ENCODE assay signal across 1 cellular context in the genomic region with DNA sequence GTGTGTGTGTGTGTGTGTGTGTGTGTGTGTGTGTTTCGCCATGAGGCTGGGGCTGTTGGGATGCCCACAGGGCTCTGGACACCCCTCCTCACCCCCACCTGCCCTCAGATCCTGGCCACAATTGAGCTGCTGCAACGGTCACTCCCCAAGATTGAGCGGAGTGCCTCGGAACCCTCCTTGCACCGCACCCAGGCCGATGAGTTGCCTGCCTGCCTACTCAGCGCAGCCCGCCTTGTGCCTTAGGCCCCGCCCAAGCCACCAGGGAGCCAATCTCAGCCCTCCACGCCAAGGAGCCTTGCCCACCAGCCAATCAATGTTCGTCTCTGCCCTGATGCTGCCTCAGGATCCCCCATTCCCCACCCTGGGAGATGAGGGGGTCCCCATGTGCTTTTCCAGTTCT.
TF ChIP-seq lines count a peak whose summit lies in the region.

No MANE protein-coding gene starts in this region.

TF ChIP-seq in K562, 482 proteins besides CTCF, POLR2A, EP300 and RAD21:
- TF ChIP-seq, protein P1, sequence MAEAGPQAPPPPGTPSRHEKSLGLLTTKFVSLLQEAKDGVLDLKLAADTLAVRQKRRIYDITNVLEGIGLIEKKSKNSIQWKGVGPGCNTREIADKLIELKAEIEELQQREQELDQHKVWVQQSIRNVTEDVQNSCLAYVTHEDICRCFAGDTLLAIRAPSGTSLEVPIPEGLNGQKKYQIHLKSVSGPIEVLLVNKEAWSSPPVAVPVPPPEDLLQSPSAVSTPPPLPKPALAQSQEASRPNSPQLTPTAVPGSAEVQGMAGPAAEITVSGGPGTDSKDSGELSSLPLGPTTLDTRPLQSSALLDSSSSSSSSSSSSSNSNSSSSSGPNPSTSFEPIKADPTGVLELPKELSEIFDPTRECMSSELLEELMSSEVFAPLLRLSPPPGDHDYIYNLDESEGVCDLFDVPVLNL (CRISPR knock-in tag; IDR thresholded peaks at IDR 0.05; ENCODE audit: low read depth), result no peak
- TF ChIP-seq ZKSCAN1 (IDR thresholded peaks at IDR 0.05; ENCODE audit: low read depth, low read length) (peak; percentile 86), GTF2F1 (IDR thresholded peaks at IDR 0.05; ENCODE audit: low read depth, low read length) (no peak), NEUROD1 (IDR thresholded peaks at IDR 0.05; ENCODE audit: borderline replicate concordance, low read depth, low read length, partially characterized antibody) (no peak), POU5F1 (IDR thresholded peaks at IDR 0.05; ENCODE audit: borderline replicate concordance, low read depth, low read length, partially characterized antibody) (no peak), ZNF263 (CRISPR knock-in tag; IDR thresholded peaks at IDR 0.05; ENCODE audit: borderline replicate concordance) (no peak), ADNP (tag; IDR thresholded peaks at IDR 0.05) (no peak), ATF4 (CRISPR knock-in tag; IDR thresholded peaks at IDR 0.05) (no peak), POLR2G (IDR thresholded peaks at IDR 0.05; ENCODE audit: low read depth, low read length) (peak; percentile 41), CEBPZ (IDR thresholded peaks at IDR 0.05; ENCODE audit: borderline replicate concordance, low read depth, low read length) (no peak), ARHGAP35 (IDR thresholded peaks at IDR 0.05; ENCODE audit: partially characterized antibody) (no peak), HMG20B (CRISPR knock-in tag; IDR thresholded peaks at IDR 0.05) (no peak), HNRNPL (IDR thresholded peaks at IDR 0.05; ENCODE audit: low read depth, low read length) (no peak), SPI1 (IDR thresholded peaks at IDR 0.05; ENCODE audit: borderline replicate concordance, low read depth, low read length) (no peak), HCFC1 (IDR thresholded peaks at IDR 0.05; ENCODE audit: low read depth, low read length) (no peak)
- TF ChIP-seq, protein P2, sequence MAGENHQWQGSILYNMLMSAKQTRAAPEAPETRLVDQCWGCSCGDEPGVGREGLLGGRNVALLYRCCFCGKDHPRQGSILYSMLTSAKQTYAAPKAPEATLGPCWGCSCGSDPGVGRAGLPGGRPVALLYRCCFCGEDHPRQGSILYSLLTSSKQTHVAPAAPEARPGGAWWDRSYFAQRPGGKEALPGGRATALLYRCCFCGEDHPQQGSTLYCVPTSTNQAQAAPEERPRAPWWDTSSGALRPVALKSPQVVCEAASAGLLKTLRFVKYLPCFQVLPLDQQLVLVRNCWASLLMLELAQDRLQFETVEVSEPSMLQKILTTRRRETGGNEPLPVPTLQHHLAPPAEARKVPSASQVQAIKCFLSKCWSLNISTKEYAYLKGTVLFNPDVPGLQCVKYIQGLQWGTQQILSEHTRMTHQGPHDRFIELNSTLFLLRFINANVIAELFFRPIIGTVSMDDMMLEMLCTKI (IDR thresholded peaks at IDR 0.05; ENCODE audit: partially characterized antibody), result no peak
- TF ChIP-seq, protein P3, sequence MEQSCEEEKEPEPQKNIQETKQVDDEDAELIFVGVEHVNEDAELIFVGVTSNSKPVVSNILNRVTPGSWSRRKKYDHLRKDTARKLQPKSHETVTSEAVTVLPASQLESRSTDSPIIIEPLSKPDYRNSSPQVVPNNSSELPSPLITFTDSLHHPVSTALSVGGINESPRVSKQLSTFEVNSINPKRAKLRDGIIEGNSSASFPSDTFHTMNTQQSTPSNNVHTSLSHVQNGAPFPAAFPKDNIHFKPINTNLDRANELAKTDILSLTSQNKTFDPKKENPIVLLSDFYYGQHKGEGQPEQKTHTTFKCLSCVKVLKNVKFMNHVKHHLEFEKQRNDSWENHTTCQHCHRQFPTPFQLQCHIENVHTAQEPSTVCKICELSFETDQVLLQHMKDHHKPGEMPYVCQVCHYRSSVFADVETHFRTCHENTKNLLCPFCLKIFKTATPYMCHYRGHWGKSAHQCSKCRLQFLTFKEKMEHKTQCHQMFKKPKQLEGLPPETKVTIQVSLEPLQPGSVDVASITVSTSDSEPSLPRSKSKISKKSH (CRISPR knock-in tag; IDR thresholded peaks at IDR 0.05), result no peak
